Comparison of ENCODE assay signal across 9 cellular contexts in the genomic region with DNA sequence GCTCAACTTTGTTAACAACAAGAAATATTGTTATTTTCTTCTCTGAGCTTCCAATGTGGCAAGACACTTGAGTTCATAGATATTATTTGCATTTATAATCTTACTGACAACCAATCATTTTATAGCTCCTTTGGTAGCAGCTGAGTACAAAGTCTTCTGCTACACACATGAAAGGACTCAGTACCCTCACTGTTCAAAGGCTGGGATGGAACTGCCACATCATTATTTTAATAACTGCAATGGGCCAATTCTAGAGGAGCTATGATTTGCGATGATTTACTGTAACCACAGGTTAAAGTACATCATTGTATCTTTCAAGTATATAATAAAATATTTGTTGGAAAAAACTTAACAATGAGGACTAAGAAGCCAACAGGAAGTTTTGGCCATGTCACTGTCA. TPM values are rescaled to one million over a fixed set of nuclear protein-coding genes. Genes with fewer than 3 reads are reported as not detected.
"Had no signal": no experiment of that assay in that cellular context is flagged by ENCODE, and none has a peak within 500 bp of the region (broad histone marks: within the 10 kb centered on the region; RNA-seq: fewer than 3 reads in every experiment).

No MANE protein-coding gene starts in this region.

- H3K4me3 ChIP-seq: GM12878 had no signal

- DNase-seq: GDM1, GF-D8 had no signal

- ATAC-seq: GM12878 had no signal

- FAIRE-seq: G401.6, GM12878, GM12891, GM12892, GM18507, GM19239 had no signal

RNA-seq across cellular contexts. Expression of a gene that starts 10.9 kb away (rescaled TPM):
- total RNA-seq: G401 had no signal
